ENCODE assay signal across 8 cellular contexts in the genomic region with DNA sequence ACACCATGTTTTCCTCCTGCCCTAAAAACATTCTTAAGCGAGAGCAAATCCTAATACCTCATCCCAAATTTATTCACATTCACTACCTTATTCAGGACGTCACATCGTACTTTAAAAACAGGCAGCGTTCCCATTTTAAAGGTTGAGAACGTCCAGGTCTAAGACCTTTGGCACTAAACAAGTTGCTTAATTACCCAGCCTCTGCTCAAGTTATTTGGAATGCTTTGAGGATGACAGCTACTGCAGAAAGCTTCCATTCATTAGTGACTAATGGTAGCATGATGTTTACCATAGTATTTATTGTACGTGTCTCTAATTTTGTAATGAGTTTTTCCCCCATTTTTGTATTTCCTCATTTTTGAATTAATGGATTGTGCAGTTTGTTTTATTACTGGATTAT. TPM values are rescaled to one million over a fixed set of nuclear protein-coding genes. Genes with fewer than 3 reads are reported as not detected.
DNase-seq lines count a peak whose midpoint lies in the region; ATAC-seq, FAIRE-seq and TF ChIP-seq lines count a peak whose summit lies in the region.

No MANE protein-coding gene starts in this region.

- H3K4me1 ChIP-seq in A549 = peaks cover 28% of the 10 kb centered on the region; the same call in 2 of the 3 replicates
- no peaks in the 10 kb centered on the region for H3K4me1 ChIP-seq in mesendoderm (ENCODE audit: control insufficient read depth, low read depth, low read length)

- POLR2A ChIA-PET in A549 (lab: Yijun Ruan, JAX) = no interaction called here

- peak overlapping the region; percentile 88 to 97 (median 96) for H3K27ac Mint-ChIP-seq in brain

- H3K4me2 ChIP-seq in A549 (peak overlapping the region; percentile 83), mesendoderm (ENCODE audit: low read length) (peak overlapping the region; percentile 94)

- no peak overlapping the region for H3K18ac ChIP-seq in mesendoderm (ENCODE audit: low read length)

- H3K9me3 Mint-ChIP-seq in brain = no peaks in the 10 kb centered on the region

- peak overlapping the region; percentile 78 for H3K9ac ChIP-seq in mesendoderm (ENCODE audit: low read length)

- H3K79me1 ChIP-seq in mesendoderm (ENCODE audit: low read length) = peaks cover 7% of the 10 kb centered on the region

- H4K8ac ChIP-seq in mesendoderm (ENCODE audit: low read depth, low read length) = no peak overlapping the region

- no peak overlapping the region for H3K4ac ChIP-seq in mesendoderm (ENCODE audit: low read depth, low read length)

- no peak overlapping the region for H2BK15ac ChIP-seq in mesendoderm (replicated peaks; ENCODE audit: low read depth)

- H2BK5ac ChIP-seq in mesendoderm (ENCODE audit: low read length) = no peak overlapping the region

- CTCF ChIA-PET in A549 (lab: Yijun Ruan, JAX) = no interaction called here

- WGBS in A549 (ENCODE audit: missing lambda C conversion rate) = 5% methylated on average over 6 of the region's 6 CpGs
- WGBS in mesendoderm (ENCODE audit: extremely low coverage, insufficient coverage, low lambda C conversion rate) = 100% methylated on average over 1 of the region's 6 CpGs

- H2BK120ac ChIP-seq in mesendoderm (ENCODE audit: low read depth, low read length) = no peak overlapping the region

- H3K27ac ChIP-seq in A549 (peak overlapping the region in 1 of 2 experiments; percentile 94; a peak in 3 of 6 replicates), HL-60 (replicated peaks) (peak overlapping the region; percentile 89), mesendoderm (ENCODE audit: low read depth, low read length) (no peak overlapping the region)

- H3K27me3 ChIP-seq in HL-60 (ENCODE audit: insufficient read depth, poor library complexity, severe bottlenecking) (no peaks in the 10 kb centered on the region), mesendoderm (ENCODE audit: insufficient read depth, low read length, poor library complexity) (no peaks in the 10 kb centered on the region)

- TF ChIP-seq CTCF in A549 (IDR thresholded peaks at IDR 0.05) = no peak
- no peak for TF ChIP-seq CTCF in HL-60 (IDR thresholded peaks at IDR 0.05; ENCODE audit: insufficient read depth, low read length)
- no peak for TF ChIP-seq CTCF in brain (conservative IDR thresholded peaks at IDR 0.05)

- H3K23ac ChIP-seq in mesendoderm (ENCODE audit: low read length) = no peak overlapping the region

- H4K5ac ChIP-seq in mesendoderm (ENCODE audit: low read length) = no peak overlapping the region

- no peak for TF ChIP-seq POLR2A in A549 (IDR thresholded peaks at IDR 0.05; ENCODE audit: low read length)

- H3K4me3 ChIP-seq in A549 (peak overlapping the region; percentile 92), HL-60 (replicated peaks; ENCODE audit: insufficient read depth, low read length) (peak overlapping the region; percentile 96), mesendoderm (ENCODE audit: low read length) (peak overlapping the region; percentile 58)

- peak overlapping the region; percentile 96 for H3K56ac ChIP-seq in mesendoderm (ENCODE audit: low read length)

- H3K27me3 Mint-ChIP-seq in brain = peaks cover 17% of the 10 kb centered on the region

- peaks cover 77% of the 10 kb centered on the region for H3K4me1 Mint-ChIP-seq in brain

- peaks cover 44% of the 10 kb centered on the region for H3K36me3 Mint-ChIP-seq in brain

- H3K36me3 ChIP-seq in mesendoderm (ENCODE audit: control insufficient read depth, insufficient read depth, low read length) = no peaks in the 10 kb centered on the region

- FAIRE-seq in A549 (lab: Jason Lieb, UNC) = no peak

- peaks cover 21% of the 10 kb centered on the region for H3K79me2 ChIP-seq in mesendoderm (ENCODE audit: control insufficient read depth, insufficient read depth, low read length)

- H2AK5ac ChIP-seq in mesendoderm (ENCODE audit: low read length) = no peak overlapping the region

- no peak for TF ChIP-seq RAD21 in A549 (conservative IDR thresholded peaks at IDR 0.05 in 1 of 2, IDR thresholded peaks at IDR 0.05 in 1 of 2)

- no peaks in the 10 kb centered on the region for H3K9me3 ChIP-seq in A549

- peak overlapping the region; percentile 91 to 96 (median 94) for H3K4me3 Mint-ChIP-seq in brain

- ATAC-seq in A549 (no peak), GM21423 (IDR thresholded peaks at IDR 0.05; ENCODE audit: unreplicated experiment) (no peak), GM21529 (IDR thresholded peaks at IDR 0.05; ENCODE audit: unreplicated experiment) (no peak)

- no peak for TF ChIP-seq EP300 in A549 (IDR thresholded peaks at IDR 0.05)

- DNase-seq in A549 (ENCODE audit: low read depth in 1 of 2, low spot score in 1 of 2) (no peak), HL-60 (ENCODE audit: low read depth in 1 of 2, low spot score in 1 of 2) (no peak), mesendoderm (no peak), T-helper 9 cell (no peak), NCI-H1092 (lab: John Stamatoyannopoulos, UW) (no peak)

TF ChIP-seq in A549, 52 proteins besides CTCF, POLR2A, EP300 and RAD21:
- TF ChIP-seq RNF2 (IDR thresholded peaks at IDR 0.05; ENCODE audit: borderline replicate concordance, low read depth) (no peak), EHF (CRISPR knock-in tag; IDR thresholded peaks at IDR 0.05) (no peak), RFX5 (IDR thresholded peaks at IDR 0.05) (no peak), PBX3 (IDR thresholded peaks at IDR 0.05) (no peak), ZNF302 (CRISPR knock-in tag; IDR thresholded peaks at IDR 0.05) (no peak), JUN (IDR thresholded peaks at IDR 0.05) (no peak), NFE2L2 (conservative IDR thresholded peaks at IDR 0.05; ENCODE audit: low read length) (no peak), BHLHE40 (IDR thresholded peaks at IDR 0.05; ENCODE audit: low read depth, low read length) (no peak), SREBF2 (IDR thresholded peaks at IDR 0.05) (no peak), JUNB (IDR thresholded peaks at IDR 0.05) (no peak), CHD4 (IDR thresholded peaks at IDR 0.05; ENCODE audit: borderline replicate concordance) (no peak), POLR2AphosphoS2 (conservative IDR thresholded peaks at IDR 0.05; ENCODE audit: low read length) (no peak), GATA3 (IDR thresholded peaks at IDR 0.05; ENCODE audit: borderline replicate concordance) (no peak), HEYL (CRISPR knock-in tag; IDR thresholded peaks at IDR 0.05) (no peak)
- TF ChIP-seq, protein P1, sequence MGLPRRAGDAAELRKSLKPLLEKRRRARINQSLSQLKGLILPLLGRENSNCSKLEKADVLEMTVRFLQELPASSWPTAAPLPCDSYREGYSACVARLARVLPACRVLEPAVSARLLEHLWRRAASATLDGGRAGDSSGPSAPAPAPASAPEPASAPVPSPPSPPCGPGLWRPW (IDR thresholded peaks at IDR 0.05) = no peak
- TF ChIP-seq, protein P2, sequence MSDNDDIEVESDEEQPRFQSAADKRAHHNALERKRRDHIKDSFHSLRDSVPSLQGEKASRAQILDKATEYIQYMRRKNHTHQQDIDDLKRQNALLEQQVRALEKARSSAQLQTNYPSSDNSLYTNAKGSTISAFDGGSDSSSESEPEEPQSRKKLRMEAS (IDR thresholded peaks at IDR 0.05) = no peak

RNA-seq across cellular contexts. Expression of gene USP38, which starts 1.5 kb away (rescaled TPM):
- polyA plus RNA-seq in A549 (2011; rRNA removed) (10.9 and 11.9 TPM in 2 replicates), A549 (2017; fragmentation: RNase III; extraction: RNeasy Plus Mini Kit Qiagen cat#74134 plus additional on column Dnase treatment) (5.6 to 5.7 TPM (median 5.7 TPM) in 3 replicates), brain (ENCODE audit: insufficient read depth, low read depth, low replicate concordance) (3.4 TPM)
- polyA plus RNA-seq in A549 (2012; cell fraction: cytosol; rRNA removed) = 2.6 and 3.6 TPM in 2 replicates
- 2.7 and 3.0 TPM in 2 replicates for polyA plus RNA-seq in A549 (2012; cell fraction: nucleus; rRNA removed)
- polyA minus RNA-seq in A549 (2011; rRNA and poly(A)+ RNA removed) = 18.5 and 21.2 TPM in 2 replicates
- 6.0 TPM for polyA plus RNA-seq in mesendoderm (2013, experiment 1 of 2)
- 5.9 TPM for polyA plus RNA-seq in mesendoderm (2013, experiment 2 of 2)
